Comparison of ENCODE assay signal across 16 cellular contexts in the genomic region with DNA sequence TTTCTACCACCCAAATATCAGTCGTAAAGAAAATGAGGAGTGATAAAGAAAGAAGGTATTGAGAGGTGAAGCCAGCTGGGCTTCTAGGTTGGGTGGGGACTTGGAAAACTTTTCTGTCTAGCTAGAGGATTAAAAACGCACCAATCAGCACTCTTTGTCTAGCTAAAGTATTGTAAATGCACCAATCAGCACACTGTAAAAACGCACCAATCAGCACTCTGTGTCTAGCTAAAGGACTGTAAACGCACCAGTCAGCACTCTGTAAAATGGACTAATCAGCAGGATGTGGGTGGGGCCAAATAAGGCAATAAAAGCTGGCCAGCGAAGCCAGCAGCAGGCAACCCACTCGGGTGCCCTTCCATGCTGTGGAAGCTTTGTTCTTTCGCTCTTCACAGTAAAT. TPM values are rescaled to one million over a fixed set of nuclear protein-coding genes. Genes with fewer than 3 reads are reported as not detected.
DNase-seq lines count a peak whose midpoint lies in the region; ATAC-seq, FAIRE-seq and TF ChIP-seq lines count a peak whose summit lies in the region.
"Had no signal": no experiment of that assay in that cellular context is flagged by ENCODE, and none has a peak within 500 bp of the region (broad histone marks: within the 10 kb centered on the region; RNA-seq: fewer than 3 reads in every experiment).

No MANE protein-coding gene starts in this region.

- no peak for TF ChIP-seq RAD21 in A549 (conservative IDR thresholded peaks at IDR 0.05 in 1 of 2, IDR thresholded peaks at IDR 0.05 in 1 of 2)

- TF ChIP-seq POLR2A in A549 (IDR thresholded peaks at IDR 0.05; ENCODE audit: low read length): no peak

- peak overlapping the region; percentile 31 for H3K27ac Mint-ChIP-seq in T-helper 1 cell treated with Interleukin-12 subunit alpha and Interleukin-12 subunit beta and Interleukin-4 antibody, amounts not matched to agents 30 μg/mL and 1 μg/mL, for 36 hours
- no peak overlapping the region for H3K27ac Mint-ChIP-seq in WTC11
- peak overlapping the region in 1 of 2 donors; percentile 36 for H3K27ac Mint-ChIP-seq in natural killer cell

- no peak overlapping the region for H3K4me3 ChIP-seq in A549
- no peak overlapping the region for H3K4me3 ChIP-seq in pancreas
- H3K4me3 ChIP-seq in foreskin fibroblast (ENCODE audit: low read depth in 1 of 2, low read length in 2 of 2): no peak overlapping the region
- H3K4me3 ChIP-seq: GM12878 had no signal

- no peaks in the 10 kb centered on the region for H3K36me3 ChIP-seq in pancreas

- H3K4me1 ChIP-seq in A549: peaks cover 3% of the 10 kb centered on the region; the same call in 1 of the 3 replicates
- peaks cover 0 to under 1% (median 0%) of the 10 kb centered on the region in 3 donors for H3K4me1 ChIP-seq in pancreas

- intact Hi-C loops in natural killer cell (cut with micrococcal nuclease) (no loop called here), pancreas (cut with DNase I) (no loop called here)

- ATAC-seq in A549 (no peak; a peak in 1 of 6 replicates), WTC11 (no peak), natural killer cell (no peak), pancreas (no peak)
- ATAC-seq: GM12878 had no signal

- H3K27ac ChIP-seq in A549 (no peak overlapping the region), pancreas (no peak overlapping the region)
- H3K27ac ChIP-seq: 22Rv1, C4-2B had no signal

- TF ChIP-seq CTCF in A549 (IDR thresholded peaks at IDR 0.05) (no peak), WTC11 (IDR thresholded peaks at IDR 0.05) (no peak), natural killer cell (IDR thresholded peaks at IDR 0.05) (no peak), pancreas (IDR thresholded peaks at IDR 0.05) (no peak), foreskin fibroblast (IDR thresholded peaks at IDR 0.05; ENCODE audit: low read depth, low read length) (no peak)

- H3K4me2 ChIP-seq in A549: no peak overlapping the region

- H3K27me3 Mint-ChIP-seq in T-helper 1 cell treated with Interleukin-12 subunit alpha and Interleukin-12 subunit beta and Interleukin-4 antibody, amounts not matched to agents 30 μg/mL and 1 μg/mL, for 36 hours (ENCODE audit: low read depth): no peaks in the 10 kb centered on the region
- H3K27me3 Mint-ChIP-seq in WTC11 (ENCODE audit: low read depth): no peaks in the 10 kb centered on the region
- no peaks in the 10 kb centered on the region for H3K27me3 Mint-ChIP-seq in natural killer cell (ENCODE audit: low read depth in 2 of 2)
- H3K27me3 Mint-ChIP-seq: CD4-positive, alpha-beta memory T cell had no signal

- H3K36me3 Mint-ChIP-seq in T-helper 1 cell treated with Interleukin-12 subunit alpha and Interleukin-12 subunit beta and Interleukin-4 antibody, amounts not matched to agents 30 μg/mL and 1 μg/mL, for 36 hours (ENCODE audit: low read depth): peaks cover 21% of the 10 kb centered on the region
- peaks cover 22% of the 10 kb centered on the region for H3K36me3 Mint-ChIP-seq in WTC11
- H3K36me3 Mint-ChIP-seq in natural killer cell: no peaks in the 10 kb centered on the region

- H3K27me3 ChIP-seq in pancreas: no peaks in the 10 kb centered on the region

- POLR2A ChIA-PET in A549 (lab: Yijun Ruan, JAX): interaction anchor here (2.1 kb wide), 1 partner anchor 13 kb away, joined by 10 read pairs; a partner anchor contains a TSS
- POLR2A ChIA-PET in WTC11 (lab: Charles Lee): interaction anchor here (1.5 kb wide), 1 partner anchor 13 kb away, joined by 4 read pairs; a partner anchor contains a TSS

- DNase-seq in T-helper 1 cell (no peak), A549 (ENCODE audit: low read depth in 1 of 2, low spot score in 1 of 2) (no peak), WTC11 (ENCODE audit: low spot score) (no peak), natural killer cell (no peak), pancreas (no peak), AG08396 (ENCODE audit: low spot score) (no peak), foreskin fibroblast (no peak)
- DNase-seq: CD4-positive, alpha-beta memory T cell; DMS79; HCEC 1CT had no signal

- peaks cover 22% of the 10 kb centered on the region for H3K9me3 Mint-ChIP-seq in T-helper 1 cell treated with Interleukin-12 subunit alpha and Interleukin-12 subunit beta and Interleukin-4 antibody, amounts not matched to agents 30 μg/mL and 1 μg/mL, for 36 hours
- peaks cover 45% of the 10 kb centered on the region for H3K9me3 Mint-ChIP-seq in WTC11
- peaks cover 2 to 5% of the 10 kb centered on the region in 2 donors for H3K9me3 Mint-ChIP-seq in natural killer cell

- peaks cover 26% of the 10 kb centered on the region for H3K4me1 Mint-ChIP-seq in T-helper 1 cell treated with Interleukin-12 subunit alpha and Interleukin-12 subunit beta and Interleukin-4 antibody, amounts not matched to agents 30 μg/mL and 1 μg/mL, for 36 hours (ENCODE audit: low read depth)
- H3K4me1 Mint-ChIP-seq in WTC11 (no peaks in the 10 kb centered on the region), natural killer cell (peaks cover 43 to 48% of the 10 kb centered on the region in 2 donors)

- CTCF ChIA-PET in A549 (lab: Yijun Ruan, JAX): interaction anchor here (0.6 to 7.0 kb wide), 7 partner anchors 8 to 124 kb away, joined by 3 to 41 read pairs (median 8); no protein-coding TSS in a partner anchor
- CTCF ChIA-PET in WTC11 (lab: Charles Lee): interaction anchor here (0.9 to 1.1 kb wide), 2 partner anchors 55 to 74 kb away, joined by 3 read pairs; no protein-coding TSS in a partner anchor

- TF ChIP-seq EP300 in A549 (IDR thresholded peaks at IDR 0.05): no peak

- FAIRE-seq in A549 (lab: Jason Lieb, UNC): no peak
- no peak for FAIRE-seq in pancreas (lab: Jason Lieb, UNC)
- FAIRE-seq: GM12878, GM18507, HTR-8/SVneo had no signal

- WGBS in A549 (ENCODE audit: missing lambda C conversion rate): 88% methylated on average over 7 of the region's 7 CpGs
- WGBS in pancreas, 2 donors: 95 to 98% methylated on average over 7 of the region's 7 CpGs

- no peak overlapping the region for H3K4me3 Mint-ChIP-seq in T-helper 1 cell treated with Interleukin-12 subunit alpha and Interleukin-12 subunit beta and Interleukin-4 antibody, amounts not matched to agents 30 μg/mL and 1 μg/mL, for 36 hours
- H3K4me3 Mint-ChIP-seq in WTC11 (no peak overlapping the region), natural killer cell (peak overlapping the region; percentile 28)

- H3K9me3 ChIP-seq in A549 (peaks cover 6% of the 10 kb centered on the region; the same call in 1 of the 3 replicates), pancreas (no peaks in the 10 kb centered on the region)

TF ChIP-seq in A549, 52 proteins besides CTCF, POLR2A, EP300 and RAD21:
- TF ChIP-seq MAFK (IDR thresholded peaks at IDR 0.05; ENCODE audit: partially characterized antibody) (peak; percentile 93), TP53 (CRISPR knock-in tag; IDR thresholded peaks at IDR 0.05) (no peak)

TF ChIP-seq in WTC11, 78 proteins besides CTCF, POLR2A, EP300 and RAD21:
- TF ChIP-seq NFYB (CRISPR knock-in tag; conservative IDR thresholded peaks at IDR 0.05; ENCODE audit: low read depth) (peak; percentile 45; the same call in 1 of the 2 replicates), NR1H2 (CRISPR knock-in tag; IDR thresholded peaks at IDR 0.05) (no peak)

RNA-seq across cellular contexts. Expression of a gene that starts 13.0 kb away (rescaled TPM):
- 168 and 181 TPM in 2 replicates for polyA plus RNA-seq in A549 (2011; rRNA removed)
- polyA plus RNA-seq in A549 (2012; cell fraction: cytosol; rRNA removed): 11.7 and 12.7 TPM in 2 replicates
- 96.3 and 155 TPM in 2 replicates for polyA plus RNA-seq in A549 (2012; cell fraction: nucleus; rRNA removed)
- polyA plus RNA-seq in A549 (2017; fragmentation: RNase III; extraction: RNeasy Plus Mini Kit Qiagen cat#74134 plus additional on column Dnase treatment): 100 to 108 TPM (median 103 TPM) in 3 replicates
- polyA minus RNA-seq in A549 (2011; rRNA and poly(A)+ RNA removed): 215 and 230 TPM in 2 replicates
- 83.0 to 106 TPM (median 86.8 TPM) in 3 replicates for total RNA-seq in WTC11 (2021)
- total RNA-seq in natural killer cell: 100 to 1,000 TPM; 431 to 493 (median 446) TPM
- 100 to 1,000 TPM in 1 of 6 donors, 10 to 100 TPM in 5; 40.0 to 103 (median 43.3) TPM for total RNA-seq in pancreas
- polyA plus RNA-seq in pancreas: 10 to 100 TPM; 20.6 to 48.4 TPM

RNA-seq across cellular contexts. Expression of a gene that starts 23.0 kb away (rescaled TPM):
- polyA plus RNA-seq in A549 (2011; rRNA removed) (1.2 and 1.4 TPM in 2 replicates), A549 (2017; fragmentation: RNase III; extraction: RNeasy Plus Mini Kit Qiagen cat#74134 plus additional on column Dnase treatment) (0.94 to 1.3 TPM (median 1.2 TPM) in 3 replicates), pancreas (10 to 100 TPM in 1 of 2 donors, 1 to 10 TPM in 1; 2.3 to 11.9 TPM)
- polyA plus RNA-seq in A549 (2012; cell fraction: cytosol; rRNA removed): 0.41 and 0.43 TPM in 2 replicates
- 0.28 and 21.3 TPM in 2 replicates for polyA plus RNA-seq in A549 (2012; cell fraction: nucleus; rRNA removed)
- 0.87 and 1.4 TPM in 2 replicates for polyA minus RNA-seq in A549 (2011; rRNA and poly(A)+ RNA removed)
- total RNA-seq in WTC11 (2021) (2.6 to 3.6 TPM (median 2.9 TPM) in 3 replicates), natural killer cell (under 1 TPM; 0.34 to 0.70 (median 0.47) TPM), pancreas (1 to 10 TPM; 2.2 to 7.2 (median 4.3) TPM)
- polyA plus RNA-seq: CD4-positive, alpha-beta memory T cell had no signal
